ENCODE assay signal across 27 cellular contexts in the genomic region with DNA sequence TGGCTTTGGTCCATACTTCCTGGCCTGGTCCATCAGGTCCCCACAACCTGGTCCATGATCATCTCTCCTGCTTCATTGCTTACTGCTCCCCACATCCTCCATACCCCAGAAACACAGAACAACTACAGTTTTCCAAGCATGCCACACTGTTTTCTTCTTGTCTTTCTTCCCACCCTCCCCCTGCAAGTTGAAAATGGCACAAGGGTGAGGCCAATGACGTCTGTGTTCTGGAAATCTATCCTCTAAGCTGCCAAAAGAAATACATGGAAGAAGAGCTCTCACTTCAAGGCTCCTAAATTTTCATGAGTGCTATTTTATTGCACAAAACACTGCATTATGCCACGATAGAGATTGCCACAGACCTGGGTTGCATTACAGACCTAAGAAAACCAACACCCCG.
DNase-seq lines count a peak whose midpoint lies in the region; ATAC-seq and TF ChIP-seq lines count a peak whose summit lies in the region.
"Had no signal": no experiment of that assay in that cellular context is flagged by ENCODE, and none has a peak within 500 bp of the region (broad histone marks: within the 10 kb centered on the region; RNA-seq: fewer than 3 reads in every experiment).

No MANE protein-coding gene starts in this region.

- no peak for DNase-seq in left ventricle myocardium inferior
- DNase-seq in cardiac septum (ENCODE audit: low spot score): no peak
- no peak for DNase-seq in right cardiac atrium
- no peak for DNase-seq in suprapubic skin (ENCODE audit: low spot score in 2 of 2)
- no peak for DNase-seq in HPDE6-E6E7 (ENCODE audit: extremely low spot score)
- DNase-seq in stimulated activated naive B cell treated with anti-CD40 and anti-IgM and Interleukin-4, amounts not matched to agents 10 μg/mL and 1 μg/mL and 100 μg/mL, for 72 hours: no peak
- no peak for DNase-seq in GM23248
- DNase-seq in dedifferentiated amniotic fluid mesenchymal stem cell (ENCODE audit: extremely low spot score): no peak
- DNase-seq: activated CD4-positive, alpha-beta T cell treated with anti-CD3 and anti-CD28 coated beads for 48 hours; CD4-positive, alpha-beta T cell; cerebellar nuclear complex; DMS79 treated with DMSO at 0.1 percent for 48 hours; GF-D8; HCEC 1CT; mesenchymal stem cell; NCI-H1048; NCI-H187; NCI-H2171; pancreas; retina; RPMI8226; stimulated activated CD4-positive, alpha-beta T cell treated with anti-CD3 and anti-CD28 coated beads, Interleukin-1b, Interleukin-23, amount 100 ng/mL, for 48 hours; stimulated activated naive CD8-positive, alpha-beta T cell treated with anti-CD3 and anti-CD28 coated beads, Interleukin-15, Interleukin-2, amounts not matched to agents 100 U/mL and 50 U/mL, for 24 hours; trophoblast cell; WERI-Rb-1 had no signal

- in situ Hi-C loops in GM23248 (cut with MboI): no loop called here

- no peak overlapping the region for H2AFZ ChIP-seq in GM23248

- 0 out of 2 replicates have a peak, but pooled peaks cover 13% of the 10 kb centered on the region for H3F3A ChIP-seq in GM23248 (ENCODE audit: insufficient read depth)

- no peak overlapping the region for H3K4me3 Mint-ChIP-seq in stimulated activated naive B cell treated with anti-CD40 and anti-IgM and Interleukin-4, amounts not matched to agents 10 μg/mL and 1 μg/mL and 100 μg/mL, for 72 hours
- H3K4me3 Mint-ChIP-seq: activated naive CD8-positive, alpha-beta T cell; CD4-positive, alpha-beta T cell; IgD-negative memory B cell had no signal

- H3K27me3 ChIP-seq in left ventricle myocardium inferior (ENCODE audit: low read depth) (peaks cover 36% of the 10 kb centered on the region), right cardiac atrium (ENCODE audit: control insufficient read depth, insufficient read depth) (no peaks in the 10 kb centered on the region), suprapubic skin (no peaks in the 10 kb centered on the region), GM23248 (replicated peaks; ENCODE audit: insufficient read depth) (no peaks in the 10 kb centered on the region)
- H3K27me3 ChIP-seq: pancreas had no signal

- no peak overlapping the region for H3K4me2 ChIP-seq in GM23248 (ENCODE audit: unreplicated experiment)

- ATAC-seq in right cardiac atrium: peak; percentile 54 to 68
- no peak for ATAC-seq in stimulated activated naive B cell treated with anti-CD40 and anti-IgM and Interleukin-4, amounts not matched to agents 10 μg/mL and 1 μg/mL and 100 μg/mL, for 72 hours (replicated peaks)
- ATAC-seq: stimulated activated naive CD8-positive, alpha-beta T cell treated with anti-CD3 and anti-CD28 coated beads, Interleukin-15, Interleukin-2, amounts not matched to agents 100 U/mL and 50 U/mL, for 24 hours had no signal

- H3K9me3 Mint-ChIP-seq in stimulated activated naive B cell treated with anti-CD40 and anti-IgM and Interleukin-4, amounts not matched to agents 10 μg/mL and 1 μg/mL and 100 μg/mL, for 72 hours: peaks cover 2 to 5% of the 10 kb centered on the region in 2 donors
- H3K9me3 Mint-ChIP-seq: CD4-positive, alpha-beta T cell had no signal

- H4K20me1 ChIP-seq in GM23248 (ENCODE audit: insufficient read depth): no peaks in the 10 kb centered on the region

- intact Hi-C loops in left ventricle myocardium inferior (cut with micrococcal nuclease): no loop called here
- intact Hi-C loops in cardiac septum (cut with DNase I): no loop called here
- intact Hi-C loops in right cardiac atrium (cut with DNase I): no loop called here

- TF ChIP-seq EP300 in suprapubic skin (IDR thresholded peaks at IDR 0.05): no peak

- peaks cover 0 to 3% of the 10 kb centered on the region in 2 donors for H3K27me3 Mint-ChIP-seq in stimulated activated naive B cell treated with anti-CD40 and anti-IgM and Interleukin-4, amounts not matched to agents 10 μg/mL and 1 μg/mL and 100 μg/mL, for 72 hours
- H3K27me3 Mint-ChIP-seq: IgD-negative memory B cell had no signal

- no peak for TF ChIP-seq CTCF in left ventricle myocardium inferior (IDR thresholded peaks at IDR 0.05; ENCODE audit: borderline replicate concordance)
- TF ChIP-seq CTCF in suprapubic skin (IDR thresholded peaks at IDR 0.05): no peak

- H3K36me3 Mint-ChIP-seq in stimulated activated naive B cell treated with anti-CD40 and anti-IgM and Interleukin-4, amounts not matched to agents 10 μg/mL and 1 μg/mL and 100 μg/mL, for 72 hours: no peaks in the 10 kb centered on the region
- H3K36me3 Mint-ChIP-seq: activated naive CD8-positive, alpha-beta T cell; IgD-negative memory B cell had no signal

- H3K4me1 Mint-ChIP-seq in stimulated activated naive B cell treated with anti-CD40 and anti-IgM and Interleukin-4, amounts not matched to agents 10 μg/mL and 1 μg/mL and 100 μg/mL, for 72 hours: no peaks in the 10 kb centered on the region
- H3K4me1 Mint-ChIP-seq: IgD-negative memory B cell had no signal

- no peak overlapping the region for H3K4me3 ChIP-seq in left ventricle myocardium inferior
- H3K4me3 ChIP-seq in right cardiac atrium (ENCODE audit: low read length): no peak overlapping the region
- no peak overlapping the region for H3K4me3 ChIP-seq in suprapubic skin
- H3K4me3 ChIP-seq in GM23248: no peak overlapping the region
- H3K4me3 ChIP-seq: pancreas had no signal

- no peak overlapping the region for H3K9ac ChIP-seq in GM23248

- H3K79me2 ChIP-seq in GM23248 (ENCODE audit: insufficient read depth): no peaks in the 10 kb centered on the region

- H3K27ac Mint-ChIP-seq in stimulated activated naive B cell treated with anti-CD40 and anti-IgM and Interleukin-4, amounts not matched to agents 10 μg/mL and 1 μg/mL and 100 μg/mL, for 72 hours: no peak overlapping the region
- H3K27ac Mint-ChIP-seq: activated naive CD8-positive, alpha-beta T cell; CD4-positive, alpha-beta T cell; IgD-negative memory B cell had no signal

- H3K27ac ChIP-seq in left ventricle myocardium inferior (replicated peaks) (peak overlapping the region; percentile 56), right cardiac atrium (ENCODE audit: low read length) (peak overlapping the region; percentile 68), suprapubic skin (peak overlapping the region; percentile 38), GM23248 (no peak overlapping the region)
- H3K27ac ChIP-seq: pancreas, WERI-Rb-1 had no signal

- no peaks in the 10 kb centered on the region for H3K4me1 ChIP-seq in left ventricle myocardium inferior
- H3K4me1 ChIP-seq in right cardiac atrium (ENCODE audit: control insufficient read depth, insufficient read depth, low read length): peaks cover 9% of the 10 kb centered on the region
- H3K4me1 ChIP-seq in suprapubic skin: peaks cover 4% of the 10 kb centered on the region
- H3K4me1 ChIP-seq in GM23248 (ENCODE audit: insufficient read depth): peaks cover 16% of the 10 kb centered on the region
- H3K4me1 ChIP-seq: pancreas had no signal

- TF ChIP-seq POLR2A in suprapubic skin (IDR thresholded peaks at IDR 0.05): no peak

- H3K9me3 ChIP-seq in left ventricle myocardium inferior (replicated peaks) (peaks cover 6% of the 10 kb centered on the region), right cardiac atrium (ENCODE audit: control insufficient read depth, low read length) (no peaks in the 10 kb centered on the region), suprapubic skin (no peaks in the 10 kb centered on the region), GM23248 (ENCODE audit: low read depth) (no peaks in the 10 kb centered on the region)
- H3K9me3 ChIP-seq: pancreas had no signal

- H3K36me3 ChIP-seq in left ventricle myocardium inferior (no peaks in the 10 kb centered on the region), suprapubic skin (no peaks in the 10 kb centered on the region), GM23248 (ENCODE audit: low read depth) (no peaks in the 10 kb centered on the region)
- H3K36me3 ChIP-seq: pancreas, WERI-Rb-1 had no signal

- H3K9me2 ChIP-seq in GM23248 (ENCODE audit: insufficient read depth): no peaks in the 10 kb centered on the region

- WGBS in right cardiac atrium: 65% methylated on average over 3 of the region's 3 CpGs
- WGBS in suprapubic skin: 77% methylated on average over 3 of the region's 3 CpGs
- 9 to 19% methylated on average over 3 of the region's 3 CpGs for WGBS in GM23248 (ENCODE audit: low coverage in 1 of 2, low lambda C conversion rate in 2 of 2, missing lambda C conversion rate in 2 of 2), 2 experiments

Comparison
In these comparisons a context has a peak if more than half of its experiments do, and no peak if none do; other contexts are left out.
1. ATAC-seq: peak in right cardiac atrium (2 of 2); none in stimulated activated naive B cell treated with anti-CD40 and anti-IgM and Interleukin-4, amounts not matched to agents 10 μg/mL and 1 μg/mL and 100 μg/mL, for 72 hours (0 of 2).